32 cellular contexts compared by ENCODE assay signal in the genomic region with DNA sequence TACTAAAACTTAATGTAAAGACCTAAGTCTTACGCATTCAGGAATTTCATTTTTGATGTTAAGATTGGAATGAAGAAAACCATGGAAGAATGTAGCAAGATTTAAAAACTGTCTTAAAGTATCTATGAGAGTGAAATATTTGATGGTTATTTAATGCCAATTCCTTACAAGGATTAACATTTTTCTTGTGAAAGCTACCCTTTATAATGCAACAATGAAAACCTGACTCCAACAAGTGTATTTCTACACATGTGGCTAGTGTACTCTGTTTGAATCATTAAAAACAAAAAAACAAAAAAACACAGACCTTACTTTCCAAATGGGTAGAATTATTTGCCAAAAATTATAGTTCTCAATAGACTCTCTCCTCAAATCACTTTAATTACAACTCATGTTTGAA.
"Had no signal": no experiment of that assay in that cellular context is flagged by ENCODE, and none has a peak within 500 bp of the region (broad histone marks: within the 10 kb centered on the region; RNA-seq: fewer than 3 reads in every experiment).

No MANE protein-coding gene starts in this region.

- H3K27me3 Mint-ChIP-seq: activated B cell treated with CpG ODN at 0.5 μM for 24 hours; activated CD8-positive, alpha-beta memory T cell treated with anti-CD3 and anti-CD28 coated beads, Interleukin-2, amount 10 ng/mL, durations not matched to agents 7 days and 5 days; activated naive CD4-positive, alpha-beta T cell treated with anti-CD3 and anti-CD28 coated beads, Interleukin-2, amount 50 U/mL, for 24 hours; stimulated activated memory B cell treated with anti-CD40 and anti-IgM and Interleukin-4, amounts not matched to agents 10 μg/mL and 1 μg/mL and 100 μg/mL, for 72 hours had no signal

- H3K27me3 ChIP-seq: body of pancreas, cardiac muscle cell, colonic mucosa, gastroesophageal sphincter, hepatocyte, pancreas, sigmoid colon, upper lobe of right lung had no signal

- H3K9me3 ChIP-seq: body of pancreas, colonic mucosa, gastroesophageal sphincter, pancreas, prostate gland, sigmoid colon, upper lobe of right lung had no signal

- H3K4me3 Mint-ChIP-seq: activated B cell treated with CpG ODN at 0.5 μM for 24 hours; activated CD8-positive, alpha-beta memory T cell treated with anti-CD3 and anti-CD28 coated beads, Interleukin-2, amount 10 ng/mL, durations not matched to agents 7 days and 5 days; activated CD8-positive, alpha-beta T cell treated with anti-CD3 and anti-CD28 coated beads, Interleukin-2, amount 10 ng/mL, durations not matched to agents 7 days and 5 days; activated naive CD4-positive, alpha-beta T cell treated with anti-CD3 and anti-CD28 coated beads, Interleukin-2, amount 50 U/mL, for 24 hours; mesothelial cell of epicardium; naive thymus-derived CD4-positive, alpha-beta T cell; stimulated activated memory B cell treated with anti-CD40 and anti-IgM and Interleukin-4, amounts not matched to agents 10 μg/mL and 1 μg/mL and 100 μg/mL, for 72 hours; stimulated activated naive CD8-positive, alpha-beta T cell treated with anti-CD3 and anti-CD28 coated beads, Interleukin-15, amount 100 ng/mL, for 72 hours; T-helper 2 cell treated with Interferon-gamma antibody and Interleukin-4, amounts not matched to agents 5 μg/mL and 100 μg/mL, for 36 hours had no signal

- FAIRE-seq: kidney, pancreas had no signal

- DNase-seq: activated B cell treated with CpG ODN at 0.5 μM for 24 hours; activated CD8-positive, alpha-beta memory T cell treated with anti-CD3 and anti-CD28 coated beads, Interleukin-2, amount 10 ng/mL, durations not matched to agents 7 days and 5 days; activated CD8-positive, alpha-beta T cell treated with anti-CD3 and anti-CD28 coated beads, Interleukin-2, amount 10 ng/mL, durations not matched to agents 7 days and 5 days; activated T-cell treated with anti-CD3 and anti-CD28 coated beads, Interleukin-2, amount 50 U/mL, for 48 hours; anterior cingulate cortex; body of pancreas; cerebellar nuclear complex; colonic mucosa; effector CD8-positive, alpha-beta T cell; kidney; left colon; naive thymus-derived CD4-positive, alpha-beta T cell; nucleus accumbens; pancreas; retina; sigmoid colon; stimulated activated CD4-positive, alpha-beta T cell treated with anti-CD3 and anti-CD28 coated beads, Interleukin-1b, Interleukin-23, amount 100 ng/mL, for 48 hours; stimulated activated CD4-positive, alpha-beta T cell treated with anti-CD3 and anti-CD28 coated beads, Interleukin-4, amount 100 ng/mL, for 4 hours; stimulated activated CD8-positive, alpha-beta memory T cell treated with anti-CD3 and anti-CD28 coated beads, Interleukin-4, amount 100 ng/mL, for 48 hours; stimulated activated naive CD8-positive, alpha-beta T cell treated with anti-CD3 and anti-CD28 coated beads, Interleukin-15, amount 100 ng/mL, for 72 hours; substantia nigra; upper lobe of right lung had no signal

- H3K4me1 ChIP-seq: body of pancreas, colonic mucosa, gastroesophageal sphincter, prostate gland, upper lobe of right lung had no signal

- H3K27ac ChIP-seq: body of pancreas, cardiac muscle cell, colonic mucosa, gastroesophageal sphincter, hepatocyte, pancreas, prostate gland, sigmoid colon, upper lobe of right lung had no signal

- H3K36me3 ChIP-seq: cardiac muscle cell, colonic mucosa, gastroesophageal sphincter, pancreas, prostate gland, sigmoid colon, upper lobe of right lung had no signal

- ATAC-seq: activated CD8-positive, alpha-beta memory T cell treated with anti-CD3 and anti-CD28 coated beads, Interleukin-2, amount 10 ng/mL, durations not matched to agents 7 days and 5 days; activated CD8-positive, alpha-beta T cell treated with anti-CD3 and anti-CD28 coated beads, Interleukin-2, amount 10 ng/mL, durations not matched to agents 7 days and 5 days; body of pancreas; gastroesophageal sphincter; left colon; naive thymus-derived CD4-positive, alpha-beta T cell; pancreas; stimulated activated memory B cell treated with anti-CD40 and anti-IgM and Interleukin-4, amounts not matched to agents 10 μg/mL and 1 μg/mL and 100 μg/mL, for 72 hours; stimulated activated naive CD8-positive, alpha-beta T cell treated with anti-CD3 and anti-CD28 coated beads, Interleukin-15, amount 100 ng/mL, for 72 hours; upper lobe of right lung had no signal

- H2AFZ ChIP-seq: hepatocyte had no signal

- H3K27ac Mint-ChIP-seq: activated B cell treated with CpG ODN at 0.5 μM for 24 hours; activated CD8-positive, alpha-beta memory T cell treated with anti-CD3 and anti-CD28 coated beads, Interleukin-2, amount 10 ng/mL, durations not matched to agents 7 days and 5 days; activated CD8-positive, alpha-beta T cell treated with anti-CD3 and anti-CD28 coated beads, Interleukin-2, amount 10 ng/mL, durations not matched to agents 7 days and 5 days; activated naive CD4-positive, alpha-beta T cell treated with anti-CD3 and anti-CD28 coated beads, Interleukin-2, amount 50 U/mL, for 24 hours; activated T-helper 2 cell treated with anti-CD3 and anti-CD28 coated beads, Interferon-gamma antibody, Interleukin-2, Interleukin-4, amounts not matched to agents 10 μg/mL and 5 μg/mL and 100 μg/mL, durations not matched to agents 14 hours and 24 hours and 36 hours; naive thymus-derived CD4-positive, alpha-beta T cell; stimulated activated memory B cell treated with anti-CD40 and anti-IgM and Interleukin-4, amounts not matched to agents 10 μg/mL and 1 μg/mL and 100 μg/mL, for 72 hours; stimulated activated naive CD8-positive, alpha-beta T cell treated with anti-CD3 and anti-CD28 coated beads, Interleukin-15, amount 100 ng/mL, for 72 hours; T-helper 2 cell treated with Interferon-gamma antibody and Interleukin-4, amounts not matched to agents 5 μg/mL and 100 μg/mL, for 36 hours had no signal

- H3K36me3 Mint-ChIP-seq: activated CD8-positive, alpha-beta memory T cell treated with anti-CD3 and anti-CD28 coated beads, Interleukin-2, amount 10 ng/mL, durations not matched to agents 7 days and 5 days; activated naive CD4-positive, alpha-beta T cell treated with anti-CD3 and anti-CD28 coated beads, Interleukin-2, amount 50 U/mL, for 24 hours; mesothelial cell of epicardium; stimulated activated memory B cell treated with anti-CD40 and anti-IgM and Interleukin-4, amounts not matched to agents 10 μg/mL and 1 μg/mL and 100 μg/mL, for 72 hours had no signal

- H3K9me3 Mint-ChIP-seq: activated naive CD4-positive, alpha-beta T cell treated with anti-CD3 and anti-CD28 coated beads, Interleukin-2, amount 50 U/mL, for 24 hours; activated T-helper 2 cell treated with anti-CD3 and anti-CD28 coated beads, Interferon-gamma antibody, Interleukin-2, Interleukin-4, amounts not matched to agents 10 μg/mL and 5 μg/mL and 100 μg/mL, durations not matched to agents 14 hours and 24 hours and 36 hours; T-helper 2 cell treated with Interferon-gamma antibody and Interleukin-4, amounts not matched to agents 5 μg/mL and 100 μg/mL, for 36 hours had no signal

- H3K4me3 ChIP-seq: body of pancreas, cardiac muscle cell, colonic mucosa, gastroesophageal sphincter, hepatocyte, pancreas, prostate gland, sigmoid colon, smooth muscle cell, upper lobe of right lung had no signal

- H3K79me2 ChIP-seq: hepatocyte had no signal

- H3K4me2 ChIP-seq: hepatocyte, smooth muscle cell had no signal

- H3K4me1 Mint-ChIP-seq: activated B cell treated with CpG ODN at 0.5 μM for 24 hours; stimulated activated memory B cell treated with anti-CD40 and anti-IgM and Interleukin-4, amounts not matched to agents 10 μg/mL and 1 μg/mL and 100 μg/mL, for 72 hours had no signal
